10 cellular contexts compared by ENCODE assay signal in genomic region chr17:75549246-75550138, GRCh38. TPM values are rescaled to one million over a fixed set of nuclear protein-coding genes. Genes with fewer than 3 reads are reported as not detected.
DNase-seq lines count a peak whose midpoint lies in the region; ATAC-seq, FAIRE-seq and TF ChIP-seq lines count a peak whose summit lies in the region.
"Had no signal": no experiment of that assay in that cellular context is flagged by ENCODE, and none has a peak within 500 bp of the region (broad histone marks: within the 10 kb centered on the region; RNA-seq: fewer than 3 reads in every experiment).

No MANE protein-coding gene starts in this region.

- FAIRE-seq in RCC 7860 (lab: Jason Lieb, UNC) = no peak

- H3K27ac ChIP-seq in HUES64 (ENCODE audit: low read depth, low read length) = peak overlapping the region; percentile 81
- H3K27ac ChIP-seq in hepatocyte = peak overlapping the region; percentile 100
- peak overlapping the region; percentile 4 for H3K27ac ChIP-seq in skeletal muscle tissue (ENCODE audit: low read depth, low read length)

- H3K4me2 ChIP-seq in hepatocyte = peak overlapping the region; percentile 68

- H3K9ac ChIP-seq in HUES64 (ENCODE audit: low read depth, low read length) (peak overlapping the region; percentile 65; the same call in 1 of the 2 replicates), skeletal muscle tissue (ENCODE audit: low read depth in 1 of 3, low read length in 3 of 3) (peak overlapping the region in 2 of 3 donors; percentile 0 to 64)

- no peak for ATAC-seq in HG03342 (IDR thresholded peaks at IDR 0.05; ENCODE audit: unreplicated experiment)
- no peak for ATAC-seq in stimulated activated naive CD8-positive, alpha-beta T cell treated with anti-CD3 and anti-CD28 coated beads, Interleukin-15, Interleukin-2, amounts not matched to agents 100 U/mL and 50 U/mL, for 24 hours
- ATAC-seq in GM18858 (IDR thresholded peaks at IDR 0.05; ENCODE audit: unreplicated experiment) = no peak

- 53% methylated on average over 22 of the region's 22 CpGs for WGBS in HUES64
- 37% methylated on average over 22 of the region's 22 CpGs for WGBS in hepatocyte (ENCODE audit: low lambda C conversion rate, missing lambda C conversion rate)

- DNase-seq in NCI-H748 (lab: John Stamatoyannopoulos, UW; ENCODE audit: unreplicated experiment) = peak; percentile 97
- DNase-seq in hepatocyte (ENCODE audit: low spot score) = peak; percentile 90
- DNase-seq in stimulated activated naive CD8-positive, alpha-beta T cell treated with anti-CD3 and anti-CD28 coated beads, Interleukin-15, Interleukin-2, amounts not matched to agents 100 U/mL and 50 U/mL, for 24 hours = no peak
- no peak for DNase-seq in RCC 7860 (ENCODE audit: low spot score)
- DNase-seq: activated CD4-positive, alpha-beta T cell treated with anti-CD3 and anti-CD28 coated beads, Interleukin-2, amount 50 U/mL, for 4 hours; stimulated activated CD4-positive, alpha-beta T cell treated with anti-CD3 and anti-CD28 coated beads, Interleukin-4, amount 100 ng/mL, for 24 hours had no signal

- H2AFZ ChIP-seq in hepatocyte = no peak overlapping the region

- H3K4me1 ChIP-seq in HUES64 (ENCODE audit: insufficient read depth, low read length) = peaks cover 29% of the 10 kb centered on the region
- H3K4me1 ChIP-seq in hepatocyte (ENCODE audit: insufficient read depth) = peaks cover 48% of the 10 kb centered on the region
- H3K4me1 ChIP-seq in skeletal muscle tissue (ENCODE audit: control insufficient read depth in 3 of 3, insufficient read depth in 3 of 3, low read length in 3 of 3) = peaks cover 0 to 9% (median 6%) of the 10 kb centered on the region in 3 donors

- H3K36me3 ChIP-seq in HUES64 (ENCODE audit: insufficient read depth, low read length) = no peaks in the 10 kb centered on the region
- H3K36me3 ChIP-seq in hepatocyte (replicated peaks; ENCODE audit: insufficient read depth, low read depth) = no peaks in the 10 kb centered on the region
- H3K36me3 ChIP-seq in skeletal muscle tissue (ENCODE audit: control insufficient read depth in 3 of 3, insufficient read depth in 3 of 3, low read length in 3 of 3) = no peaks in the 10 kb centered on the region

- peak overlapping the region; percentile 50 for H3K4me3 ChIP-seq in HUES64 (ENCODE audit: low read length)
- H3K4me3 ChIP-seq in hepatocyte = no peak overlapping the region
- H3K4me3 ChIP-seq in skeletal muscle tissue (ENCODE audit: low read length in 3 of 3) = peak overlapping the region in 1 of 3 donors; percentile 23

- H3K27me3 ChIP-seq in HUES64 (ENCODE audit: insufficient read depth, low read length) = no peaks in the 10 kb centered on the region
- no peaks in the 10 kb centered on the region for H3K27me3 ChIP-seq in hepatocyte
- H3K27me3 ChIP-seq in skeletal muscle tissue (ENCODE audit: control insufficient read depth in 3 of 3, insufficient read depth in 3 of 3, low read length in 3 of 3) = no peaks in the 10 kb centered on the region

- no peak for TF ChIP-seq CTCF in hepatocyte (IDR thresholded peaks at IDR 0.05; ENCODE audit: poor library complexity)

- peaks cover 39% of the 10 kb centered on the region for H3K79me2 ChIP-seq in hepatocyte

- no peaks in the 10 kb centered on the region for H3K9me2 ChIP-seq in hepatocyte (replicated peaks; ENCODE audit: insufficient read depth)

- no peaks in the 10 kb centered on the region for H3K9me3 ChIP-seq in HUES64 (ENCODE audit: insufficient read depth, low read depth, low read length)
- H3K9me3 ChIP-seq in hepatocyte (ENCODE audit: low read depth) = no peaks in the 10 kb centered on the region
- H3K9me3 ChIP-seq in skeletal muscle tissue (ENCODE audit: control insufficient read depth in 3 of 3, low read length in 3 of 3) = no peaks in the 10 kb centered on the region

- H4K20me1 ChIP-seq in hepatocyte (ENCODE audit: insufficient read depth, poor library complexity, severe bottlenecking) = no peaks in the 10 kb centered on the region

RNA-seq across cellular contexts. Expression of gene LLGL2, which starts 24.0 kb away (rescaled TPM):
- polyA plus RNA-seq in HUES64 (2013, experiment 1 of 2) = 24.3 TPM
- 25.5 TPM for polyA plus RNA-seq in HUES64 (2013, experiment 2 of 2)
- total RNA-seq in hepatocyte = 60.9 and 81.8 TPM in 2 replicates
- polyA plus RNA-seq in hepatocyte = 154 and 194 TPM in 2 replicates
- total RNA-seq in skeletal muscle tissue = 4.7 TPM

RNA-seq across cellular contexts. Expression of gene TSEN54, which starts 33.2 kb away (rescaled TPM):
- polyA plus RNA-seq in HUES64 (2013, experiment 1 of 2) = 29.1 TPM
- 26.9 TPM for polyA plus RNA-seq in HUES64 (2013, experiment 2 of 2)
- total RNA-seq in hepatocyte (30.4 and 42.5 TPM in 2 replicates), skeletal muscle tissue (15.7 TPM)
- 46.3 and 52.3 TPM in 2 replicates for polyA plus RNA-seq in hepatocyte

RNA-seq across cellular contexts. Expression of gene CASKIN2, which starts 34.2 kb away (rescaled TPM):
- polyA plus RNA-seq in HUES64 (2013, experiment 1 of 2) = 13.5 TPM
- polyA plus RNA-seq in HUES64 (2013, experiment 2 of 2) = 11.3 TPM
- total RNA-seq in hepatocyte = 5.3 and 9.8 TPM in 2 replicates
- 14.5 and 16.2 TPM in 2 replicates for polyA plus RNA-seq in hepatocyte
- total RNA-seq in skeletal muscle tissue = 8.9 TPM

RNA-seq across cellular contexts. Expression of gene MYO15B, which starts 38.1 kb away (rescaled TPM):
- polyA plus RNA-seq in HUES64 (2013, experiment 1 of 2) = 2.6 TPM
- 8.7 TPM for polyA plus RNA-seq in HUES64 (2013, experiment 2 of 2)
- total RNA-seq in hepatocyte (99.8 and 153 TPM in 2 replicates), skeletal muscle tissue (43.8 TPM)
- polyA plus RNA-seq in hepatocyte = 124 and 132 TPM in 2 replicates

Comparison
In these comparisons a context has a peak if more than half of its experiments do, and no peak if none do; other contexts are left out.
1. H3K27ac ChIP-seq: peak in every context shown above with its lines; median percentile 100 in hepatocyte; 81 in HUES64; 4 in skeletal muscle tissue.
2. DNase-seq: peak in NCI-H748 (single experiment) and hepatocyte (single experiment); none in stimulated activated naive CD8-positive, alpha-beta T cell treated with anti-CD3 and anti-CD28 coated beads, Interleukin-15, Interleukin-2, amounts not matched to agents 100 U/mL and 50 U/mL, for 24 hours (single experiment) and RCC 7860 (single experiment).
3. RNA of gene LLGL2, which starts 24.0 kb away (total RNA-seq): 60.9 to 81.8 TPM in hepatocyte; 4.7 TPM in skeletal muscle tissue (single experiment); every median in the first group is over 10 times any median in the second.